ENCODE assay signal across 10 cellular contexts in the genomic region with DNA sequence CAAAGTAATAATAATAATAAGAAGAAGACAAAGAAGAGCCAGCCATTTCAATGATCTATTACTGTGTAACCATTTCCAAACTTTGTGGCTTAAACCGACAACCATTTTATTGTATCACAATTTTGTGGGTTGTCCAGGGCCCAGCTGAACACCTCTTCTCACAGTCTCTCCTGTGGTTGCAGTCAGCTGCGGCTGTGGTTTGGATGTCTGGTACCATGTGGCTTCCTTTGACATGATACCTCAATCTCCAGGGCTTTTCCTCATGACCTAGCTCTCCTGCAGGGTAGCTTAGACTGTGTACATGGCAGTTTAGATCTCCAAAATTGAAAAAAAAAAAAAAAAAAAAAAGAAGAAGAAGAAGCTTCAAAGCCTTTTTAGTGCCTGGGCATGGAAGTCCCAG.
DNase-seq lines count a peak whose midpoint lies in the region; ATAC-seq, FAIRE-seq and TF ChIP-seq lines count a peak whose summit lies in the region.
"Had no signal": no experiment of that assay in that cellular context is flagged by ENCODE, and none has a peak within 500 bp of the region (broad histone marks: within the 10 kb centered on the region; RNA-seq: fewer than 3 reads in every experiment).

No MANE protein-coding gene starts in this region.

- peaks cover 76% of the 10 kb centered on the region for H4K20me1 ChIP-seq in astrocyte (ENCODE audit: insufficient read depth, low read length)

- H3K27ac Mint-ChIP-seq in T-helper 1 cell treated with Interleukin-12 subunit alpha and Interleukin-12 subunit beta and Interleukin-4 antibody, amounts not matched to agents 30 μg/mL and 1 μg/mL, for 36 hours: no peak overlapping the region
- peak overlapping the region; percentile 41 for H3K27ac Mint-ChIP-seq in astrocyte (ENCODE audit: unreplicated experiment)

- H3K27me3 ChIP-seq in astrocyte (ENCODE audit: insufficient read depth, low read length): no peaks in the 10 kb centered on the region
- no peaks in the 10 kb centered on the region for H3K27me3 ChIP-seq in tibial artery
- H3K27me3 ChIP-seq: cardiac muscle cell, gastroesophageal sphincter had no signal

- H3K79me2 ChIP-seq in astrocyte (ENCODE audit: insufficient read depth, low read length): peaks cover 87% of the 10 kb centered on the region

- peak overlapping the region; percentile 34 for H3K4me3 Mint-ChIP-seq in T-helper 1 cell treated with Interleukin-12 subunit alpha and Interleukin-12 subunit beta and Interleukin-4 antibody, amounts not matched to agents 30 μg/mL and 1 μg/mL, for 36 hours
- H3K4me3 Mint-ChIP-seq in astrocyte (ENCODE audit: unreplicated experiment): no peak overlapping the region

- no peak overlapping the region for H3K4me3 ChIP-seq in astrocyte (ENCODE audit: insufficient read depth, low read depth, low read length)
- no peak overlapping the region for H3K4me3 ChIP-seq in tibial artery
- H3K4me3 ChIP-seq: cardiac muscle cell, gastroesophageal sphincter had no signal

- no peak overlapping the region for H3K9ac ChIP-seq in astrocyte (ENCODE audit: low read length)

- H3K36me3 Mint-ChIP-seq in T-helper 1 cell treated with Interleukin-12 subunit alpha and Interleukin-12 subunit beta and Interleukin-4 antibody, amounts not matched to agents 30 μg/mL and 1 μg/mL, for 36 hours (ENCODE audit: low read depth): peaks cover 5% of the 10 kb centered on the region
- peaks cover 5% of the 10 kb centered on the region for H3K36me3 Mint-ChIP-seq in astrocyte (ENCODE audit: low read depth, unreplicated experiment)

- H3K9me3 ChIP-seq in astrocyte (ENCODE audit: insufficient read depth, low read depth, low read length) (no peaks in the 10 kb centered on the region), tibial artery (no peaks in the 10 kb centered on the region)
- H3K9me3 ChIP-seq: gastroesophageal sphincter had no signal

- ATAC-seq in HG03139 (IDR thresholded peaks at IDR 0.05; ENCODE audit: unreplicated experiment) (peak; percentile 58), GM19397 (IDR thresholded peaks at IDR 0.05; ENCODE audit: unreplicated experiment) (no peak)
- ATAC-seq: gastroesophageal sphincter had no signal

- no peaks in the 10 kb centered on the region for H3K36me3 ChIP-seq in astrocyte (ENCODE audit: insufficient read depth, low read length)
- no peaks in the 10 kb centered on the region for H3K36me3 ChIP-seq in tibial artery
- H3K36me3 ChIP-seq: cardiac muscle cell had no signal

- no peak for FAIRE-seq in astrocyte (lab: Jason Lieb, UNC)

- intact Hi-C loops in tibial artery (cut with DNase I; ENCODE audit: low total_unique reads): no loop called here

- H3K27ac ChIP-seq in astrocyte (ENCODE audit: low read depth, low read length) (no peak overlapping the region), tibial artery (no peak overlapping the region)
- H3K27ac ChIP-seq: gastroesophageal sphincter had no signal

- H3K4me1 Mint-ChIP-seq in T-helper 1 cell treated with Interleukin-12 subunit alpha and Interleukin-12 subunit beta and Interleukin-4 antibody, amounts not matched to agents 30 μg/mL and 1 μg/mL, for 36 hours (ENCODE audit: low read depth): peaks cover 28% of the 10 kb centered on the region
- H3K4me1 Mint-ChIP-seq in astrocyte (ENCODE audit: low read depth, unreplicated experiment): peaks cover 28% of the 10 kb centered on the region

- H3K4me2 ChIP-seq in astrocyte (ENCODE audit: low read length): no peak overlapping the region

- H3K9me3 Mint-ChIP-seq in T-helper 1 cell treated with Interleukin-12 subunit alpha and Interleukin-12 subunit beta and Interleukin-4 antibody, amounts not matched to agents 30 μg/mL and 1 μg/mL, for 36 hours: no peaks in the 10 kb centered on the region
- no peaks in the 10 kb centered on the region for H3K9me3 Mint-ChIP-seq in astrocyte (ENCODE audit: unreplicated experiment)

- no peaks in the 10 kb centered on the region for H3K27me3 Mint-ChIP-seq in T-helper 1 cell treated with Interleukin-12 subunit alpha and Interleukin-12 subunit beta and Interleukin-4 antibody, amounts not matched to agents 30 μg/mL and 1 μg/mL, for 36 hours (ENCODE audit: low read depth)
- H3K27me3 Mint-ChIP-seq in astrocyte (ENCODE audit: low read depth, unreplicated experiment): no peaks in the 10 kb centered on the region

- peak; percentile 74 for DNase-seq in astrocyte (ENCODE audit: low read depth)
- peak; percentile 11 for DNase-seq in stimulated activated CD8-positive, alpha-beta memory T cell treated with anti-CD3 and anti-CD28 coated beads, Interleukin-15, amount 100 ng/mL, for 1 hour (ENCODE audit: low read depth)
- no peak for DNase-seq in midbrain (lab: John Stamatoyannopoulos, UW)
- DNase-seq in tibial artery: no peak
- DNase-seq in activated CD4-positive, CD25-positive, alpha-beta regulatory T cell treated with anti-CD3 and anti-CD28 coated beads, Interleukin-2, amount 50 U/mL, for 72 hours: no peak

- H3K4me1 ChIP-seq in astrocyte (ENCODE audit: insufficient read depth, low read length) (no peaks in the 10 kb centered on the region), tibial artery (no peaks in the 10 kb centered on the region)

- TF ChIP-seq CTCF in astrocyte (IDR thresholded peaks at IDR 0.05; ENCODE audit: insufficient read depth, low read depth, low read length) (no peak), tibial artery (IDR thresholded peaks at IDR 0.05) (no peak)

- no peak overlapping the region for H2AFZ ChIP-seq in astrocyte (ENCODE audit: low read depth, low read length)

Comparison
In these comparisons a context has a peak if more than half of its experiments do, and no peak if none do; other contexts are left out.
1. DNase-seq: peak in astrocyte (single experiment) and stimulated activated CD8-positive, alpha-beta memory T cell treated with anti-CD3 and anti-CD28 coated beads, Interleukin-15, amount 100 ng/mL, for 1 hour (single experiment); none in midbrain (single experiment), tibial artery (0 of 2) and activated CD4-positive, CD25-positive, alpha-beta regulatory T cell treated with anti-CD3 and anti-CD28 coated beads, Interleukin-2, amount 50 U/mL, for 72 hours (single experiment).